Comparison of ENCODE assay signal across 8 cellular contexts in genomic region chr9:92021785-92022541, GRCh38.
DNase-seq lines count a peak whose midpoint lies in the region; ATAC-seq and TF ChIP-seq lines count a peak whose summit lies in the region.
"Not testable (repeated sequence)": the region's sequence is repeated elsewhere in the genome, so short reads cannot be mapped to it uniquely, and the experiment has no call there.

No MANE protein-coding gene starts in this region.

- H2BK5ac ChIP-seq in mesenchymal stem cell (ENCODE audit: low read depth, low read length, poor library complexity, severe bottlenecking) = not testable (repeated sequence)

- H3K18ac ChIP-seq in mesenchymal stem cell (ENCODE audit: low read depth in 1 of 2, low read length in 2 of 2) = not testable (repeated sequence)

- not testable (repeated sequence) for H3K4me3 ChIP-seq in AG04449 (ENCODE audit: low read depth, low read length); GM23338; mesenchymal stem cell (ENCODE audit: insufficient read depth in 1 of 2, low read depth in 1 of 2, low read length in 2 of 2)

- not testable (repeated sequence) for H4K91ac ChIP-seq in mesenchymal stem cell (ENCODE audit: low read length)

- not testable (repeated sequence) for H3K4ac ChIP-seq in mesenchymal stem cell (ENCODE audit: low read depth in 1 of 2, low read length in 2 of 2)

- not testable (repeated sequence) for H3K4me2 ChIP-seq in GM23338; mesenchymal stem cell (ENCODE audit: low read length, poor library complexity, severe bottlenecking)

- not testable (repeated sequence) for H2BK120ac ChIP-seq in mesenchymal stem cell (ENCODE audit: low read depth, low read length)

- H3K36me3 Mint-ChIP-seq in GM23338 (ENCODE audit: low read depth); activated CD8-positive, alpha-beta T cell treated with anti-CD3 and anti-CD28 coated beads for 36 hours (ENCODE audit: low read depth): not testable (repeated sequence)

- H3K9me3 ChIP-seq in mesenchymal stem cell (ENCODE audit: control insufficient read depth, low read length) = not testable (repeated sequence)

- not testable (repeated sequence) for H3K23ac ChIP-seq in mesenchymal stem cell (ENCODE audit: low read length in 2 of 2)

- not testable (repeated sequence) for H4K20me1 ChIP-seq in GM23338 (replicated peaks; ENCODE audit: insufficient read depth)

- not testable (repeated sequence) for H2BK15ac ChIP-seq in mesenchymal stem cell (ENCODE audit: low read depth, poor library complexity, severe bottlenecking)

- not testable (repeated sequence) for H3K27me3 Mint-ChIP-seq in GM23338 (ENCODE audit: insufficient read depth, low read depth, poor library complexity); activated CD8-positive, alpha-beta T cell treated with anti-CD3 and anti-CD28 coated beads for 36 hours

- H3K9me2 ChIP-seq in GM23338 (ENCODE audit: insufficient read depth) = not testable (repeated sequence)

- 58% methylated on average over 4 of the region's 7 CpGs for WGBS in mesenchymal stem cell

- not testable (repeated sequence) for H3K4me3 Mint-ChIP-seq in GM23338; activated CD8-positive, alpha-beta T cell treated with anti-CD3 and anti-CD28 coated beads for 36 hours

- not testable (repeated sequence) for H3K79me2 ChIP-seq in GM23338 (replicated peaks; ENCODE audit: insufficient read depth)

- not testable (repeated sequence) for TF ChIP-seq CTCF in AG04449 (IDR thresholded peaks at IDR 0.05; ENCODE audit: insufficient read depth, low read length, missing control alignments); GM23338 (conservative IDR thresholded peaks at IDR 0.05; ENCODE audit: low read depth in 2 of 2); activated CD8-positive, alpha-beta T cell treated with anti-CD3 and anti-CD28 coated beads for 36 hours (IDR thresholded peaks at IDR 0.05)

- not testable (repeated sequence) for H3K27ac Mint-ChIP-seq in GM23338; activated CD8-positive, alpha-beta T cell treated with anti-CD3 and anti-CD28 coated beads for 36 hours

- H2AK5ac ChIP-seq in mesenchymal stem cell (ENCODE audit: low read length, severe bottlenecking) = not testable (repeated sequence)

- ATAC-seq in GM23338; activated CD8-positive, alpha-beta T cell treated with anti-CD3 and anti-CD28 coated beads for 36 hours: not testable (repeated sequence)

- not testable (repeated sequence) for H3K9me3 Mint-ChIP-seq in GM23338
- H3K9me3 Mint-ChIP-seq in activated CD8-positive, alpha-beta T cell treated with anti-CD3 and anti-CD28 coated beads for 36 hours = peaks cover 15% of the 10 kb centered on the region

- H3K9ac ChIP-seq in mesenchymal stem cell (ENCODE audit: low read length) = peak overlapping the region; percentile 3

- not testable (repeated sequence) for H3K27ac ChIP-seq in GM23338 (ENCODE audit: low read depth); mesenchymal stem cell (ENCODE audit: low read length, poor library complexity, severe bottlenecking)

- not testable (repeated sequence) for H3K27me3 ChIP-seq in GM23338 (ENCODE audit: insufficient read depth); mesenchymal stem cell (ENCODE audit: control insufficient read depth in 1 of 2, insufficient read depth in 1 of 2, low read length in 2 of 2)

- not testable (repeated sequence) for H2BK12ac ChIP-seq in mesenchymal stem cell (ENCODE audit: low read length in 2 of 2)

- POLR2A ChIA-PET in AG04449 (lab: Yijun Ruan, JAX) = not testable (repeated sequence)
- POLR2A ChIA-PET in activated CD8-positive, alpha-beta T cell treated with anti-CD3 and anti-CD28 coated beads for 36 hours (lab: Charles Lee) = interaction anchor here (0.9 kb wide), 1 partner anchor 46 kb away, joined by 3 read pairs; no protein-coding TSS in a partner anchor

- H3K36me3 ChIP-seq in GM23338 (ENCODE audit: insufficient read depth); mesenchymal stem cell (ENCODE audit: control insufficient read depth in 1 of 2, insufficient read depth in 2 of 2, low read depth in 1 of 2, low read length in 2 of 2): not testable (repeated sequence)

- not testable (repeated sequence) for H3K79me1 ChIP-seq in mesenchymal stem cell (replicated peaks; ENCODE audit: low read length, poor library complexity, severe bottlenecking)

- H3F3A ChIP-seq in GM23338 (replicated peaks; ENCODE audit: low read depth) = not testable (repeated sequence)

- H4K8ac ChIP-seq in mesenchymal stem cell (ENCODE audit: low read length) = not testable (repeated sequence)

- CTCF ChIA-PET in AG04449 (lab: Yijun Ruan, JAX) = interaction anchor here (0.7 kb wide), 1 partner anchor 9 kb away, joined by 3 read pairs; no protein-coding TSS in a partner anchor
- CTCF ChIA-PET in activated CD8-positive, alpha-beta T cell treated with anti-CD3 and anti-CD28 coated beads for 36 hours (lab: Charles Lee) = not testable (repeated sequence)

- DNase-seq in AG04449 (ENCODE audit: low read depth, low spot score) = peak; percentile 38
- DNase-seq in GM23338 (ENCODE audit: low spot score) = peak; percentile 12
- DNase-seq in LHCN-M2 (ENCODE audit: low read depth) = peak; percentile 72
- DNase-seq in RPMI7951 (ENCODE audit: low read depth) = peak; percentile 81
- DNase-seq in activated CD8-positive, alpha-beta T cell treated with anti-CD3 and anti-CD28 coated beads for 36 hours = peak; percentile 24
- DNase-seq in brain pericyte (ENCODE audit: low read depth, low spot score) = peak; percentile 81
- peak; percentile 77 for DNase-seq in fibroblast of peridontal ligament (ENCODE audit: extremely low read depth)
- DNase-seq in mesenchymal stem cell = peak; percentile 89

- not testable (repeated sequence) for H2AFZ ChIP-seq in GM23338; mesenchymal stem cell (ENCODE audit: low read depth, low read length)

- not testable (repeated sequence) for H3K4me1 Mint-ChIP-seq in GM23338; activated CD8-positive, alpha-beta T cell treated with anti-CD3 and anti-CD28 coated beads for 36 hours (ENCODE audit: low read depth)

- H3K4me1 ChIP-seq in GM23338 (ENCODE audit: insufficient read depth); mesenchymal stem cell (ENCODE audit: control insufficient read depth, insufficient read depth, low read depth, low read length): not testable (repeated sequence)

- intact Hi-C loops in activated CD8-positive, alpha-beta T cell treated with anti-CD3 and anti-CD28 coated beads for 36 hours (cut with micrococcal nuclease) = not testable (repeated sequence)

- H3K14ac ChIP-seq in mesenchymal stem cell (ENCODE audit: low read length in 2 of 2) = not testable (repeated sequence)

Comparison
In these comparisons a context has a peak if more than half of its experiments do, and no peak if none do; other contexts are left out.
1. DNase-seq: peak in every context shown above with its lines; median percentile 89 in mesenchymal stem cell; 81 in RPMI7951; 81 in brain pericyte; 77 in fibroblast of peridontal ligament; 72 in LHCN-M2; 38 in AG04449; 24 in activated CD8-positive, alpha-beta T cell treated with anti-CD3 and anti-CD28 coated beads for 36 hours; 12 in GM23338.